Comparison of ENCODE assay signal across 9 cellular contexts in the genomic region with DNA sequence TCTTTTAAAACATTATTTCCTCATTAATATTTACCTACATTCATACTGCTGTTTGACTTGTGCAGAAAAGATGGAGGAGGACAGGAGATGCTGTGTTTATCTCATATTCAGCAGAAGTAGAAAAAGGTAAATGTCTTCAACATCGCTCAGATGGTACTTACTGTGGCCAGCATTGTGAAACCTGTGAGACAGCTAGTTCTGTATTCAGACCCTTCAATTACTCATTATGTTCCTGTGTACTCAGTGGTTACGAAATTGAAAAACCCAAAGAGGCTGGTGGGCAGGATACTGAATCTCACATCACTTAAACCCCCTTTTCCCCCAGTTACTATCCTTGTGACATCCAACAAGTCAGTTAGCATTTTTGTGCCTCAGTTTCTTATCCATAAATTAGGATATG.
DNase-seq lines count a peak whose midpoint lies in the region; ATAC-seq, FAIRE-seq and TF ChIP-seq lines count a peak whose summit lies in the region.
"Had no signal": no experiment of that assay in that cellular context is flagged by ENCODE, and none has a peak within 500 bp of the region (broad histone marks: within the 10 kb centered on the region; RNA-seq: fewer than 3 reads in every experiment).

No MANE protein-coding gene starts in this region.

- no peaks in the 10 kb centered on the region for H4K20me1 ChIP-seq in SK-N-SH (ENCODE audit: insufficient read depth)

- H3K4me1 ChIP-seq in SK-N-SH (ENCODE audit: control insufficient read depth in 1 of 2, insufficient read depth in 2 of 2, low read depth in 1 of 2, low read length in 1 of 2) = peaks cover 0 to 5% of the 10 kb centered on the region in 2 experiments; a peak in 3 of 4 replicates

- H3K27me3 Mint-ChIP-seq in activated CD4-positive, alpha-beta T cell treated with anti-CD3 and anti-CD28 coated beads for 36 hours = no peaks in the 10 kb centered on the region
- H3K27me3 Mint-ChIP-seq in activated CD4-positive, alpha-beta T cell treated with anti-CD3 and anti-CD28 coated beads, Interleukin-2, amount 10 ng/mL, durations not matched to agents 7 days and 5 days = no peaks in the 10 kb centered on the region
- H3K27me3 Mint-ChIP-seq in stimulated activated memory B cell treated with anti-CD40 and anti-IgM and Interleukin-4, amounts not matched to agents 10 μg/mL and 1 μg/mL and 100 μg/mL, for 72 hours = no peaks in the 10 kb centered on the region

- H3K36me3 Mint-ChIP-seq in activated CD4-positive, alpha-beta T cell treated with anti-CD3 and anti-CD28 coated beads for 36 hours (ENCODE audit: low read depth) = peaks cover 4% of the 10 kb centered on the region
- no peaks in the 10 kb centered on the region for H3K36me3 Mint-ChIP-seq in activated CD4-positive, alpha-beta T cell treated with anti-CD3 and anti-CD28 coated beads, Interleukin-2, amount 10 ng/mL, durations not matched to agents 7 days and 5 days (ENCODE audit: low read depth)
- H3K36me3 Mint-ChIP-seq in stimulated activated memory B cell treated with anti-CD40 and anti-IgM and Interleukin-4, amounts not matched to agents 10 μg/mL and 1 μg/mL and 100 μg/mL, for 72 hours = peaks cover 20% of the 10 kb centered on the region

- TF ChIP-seq EP300 in SK-N-SH (IDR thresholded peaks at IDR 0.05; ENCODE audit: borderline replicate concordance in 1 of 2, low read depth in 1 of 2, low read length in 1 of 2) = no peak

- FAIRE-seq in HTR-8/SVneo (lab: Jason Lieb, UNC) = no peak

- intact Hi-C loops in activated CD4-positive, alpha-beta T cell treated with anti-CD3 and anti-CD28 coated beads for 36 hours (cut with DNase I, micrococcal nuclease) = no loop called here

- H3K9me2 ChIP-seq in SK-N-SH = no peaks in the 10 kb centered on the region

- no peak overlapping the region for H3K4me3 Mint-ChIP-seq in activated CD4-positive, alpha-beta T cell treated with anti-CD3 and anti-CD28 coated beads for 36 hours
- H3K4me3 Mint-ChIP-seq in activated CD4-positive, alpha-beta T cell treated with anti-CD3 and anti-CD28 coated beads, Interleukin-2, amount 10 ng/mL, durations not matched to agents 7 days and 5 days = no peak overlapping the region
- H3K4me3 Mint-ChIP-seq in stimulated activated memory B cell treated with anti-CD40 and anti-IgM and Interleukin-4, amounts not matched to agents 10 μg/mL and 1 μg/mL and 100 μg/mL, for 72 hours = no peak overlapping the region

- H3F3A ChIP-seq in SK-N-SH (replicated peaks; ENCODE audit: insufficient read depth) = no peaks in the 10 kb centered on the region

- H3K9me3 ChIP-seq in SK-N-SH = no peaks in the 10 kb centered on the region

- DNase-seq in activated CD4-positive, alpha-beta T cell treated with anti-CD3 and anti-CD28 coated beads for 36 hours = peak; percentile 12
- no peak for DNase-seq in activated CD4-positive, alpha-beta T cell treated with anti-CD3 and anti-CD28 coated beads, Interleukin-2, amount 10 ng/mL, durations not matched to agents 7 days and 5 days
- DNase-seq in NCI-H226 = peak; percentile 6
- DNase-seq in SK-N-SH = no peak
- no peak for DNase-seq in Kasumi-1 (lab: John Stamatoyannopoulos, UW)
- DNase-seq in HTR-8/SVneo (ENCODE audit: insufficient read length, low spot score) = no peak
- DNase-seq: head of caudate nucleus had no signal

- WGBS in SK-N-SH (ENCODE audit: low lambda C conversion rate) = 100% methylated on average over 2 of the region's 2 CpGs

- no peak for TF ChIP-seq CTCF in SK-N-SH (IDR thresholded peaks at IDR 0.05)

- H3K4me1 Mint-ChIP-seq in activated CD4-positive, alpha-beta T cell treated with anti-CD3 and anti-CD28 coated beads for 36 hours = peaks cover 22% of the 10 kb centered on the region
- H3K4me1 Mint-ChIP-seq in activated CD4-positive, alpha-beta T cell treated with anti-CD3 and anti-CD28 coated beads, Interleukin-2, amount 10 ng/mL, durations not matched to agents 7 days and 5 days = peaks cover 2% of the 10 kb centered on the region
- H3K4me1 Mint-ChIP-seq in stimulated activated memory B cell treated with anti-CD40 and anti-IgM and Interleukin-4, amounts not matched to agents 10 μg/mL and 1 μg/mL and 100 μg/mL, for 72 hours = peaks cover 28% of the 10 kb centered on the region

- H3K79me2 ChIP-seq in SK-N-SH (ENCODE audit: insufficient read depth) = no peaks in the 10 kb centered on the region

- no peak overlapping the region for H2AFZ ChIP-seq in SK-N-SH (ENCODE audit: low read depth)

- no peak overlapping the region for H3K27ac Mint-ChIP-seq in activated CD4-positive, alpha-beta T cell treated with anti-CD3 and anti-CD28 coated beads for 36 hours
- no peak overlapping the region for H3K27ac Mint-ChIP-seq in activated CD4-positive, alpha-beta T cell treated with anti-CD3 and anti-CD28 coated beads, Interleukin-2, amount 10 ng/mL, durations not matched to agents 7 days and 5 days
- peak overlapping the region; percentile 66 for H3K27ac Mint-ChIP-seq in stimulated activated memory B cell treated with anti-CD40 and anti-IgM and Interleukin-4, amounts not matched to agents 10 μg/mL and 1 μg/mL and 100 μg/mL, for 72 hours

- peak; percentile 53 for ATAC-seq in activated CD4-positive, alpha-beta T cell treated with anti-CD3 and anti-CD28 coated beads for 36 hours
- ATAC-seq in HG02938 (IDR thresholded peaks at IDR 0.05; ENCODE audit: unreplicated experiment) = peak; percentile 99
- peak; percentile 88 for ATAC-seq in stimulated activated memory B cell treated with anti-CD40 and anti-IgM and Interleukin-4, amounts not matched to agents 10 μg/mL and 1 μg/mL and 100 μg/mL, for 72 hours

- no peak overlapping the region for H3K9ac ChIP-seq in SK-N-SH

- no peak for TF ChIP-seq RAD21 in SK-N-SH (IDR thresholded peaks at IDR 0.05; ENCODE audit: low read length)

- H3K27me3 ChIP-seq in SK-N-SH (ENCODE audit: insufficient read depth) = no peaks in the 10 kb centered on the region

- peaks cover 0 to 2% of the 10 kb centered on the region in 2 experiments for H3K36me3 ChIP-seq in SK-N-SH (replicated peaks in 1 of 2; ENCODE audit: control insufficient read depth in 1 of 2, insufficient read depth in 2 of 2, low read length in 1 of 2)

- H3K4me3 ChIP-seq in SK-N-SH (ENCODE audit: low read depth in 2 of 2, low read length in 1 of 2) = no peak overlapping the region

- POLR2A ChIA-PET in activated CD4-positive, alpha-beta T cell treated with anti-CD3 and anti-CD28 coated beads for 36 hours (lab: Charles Lee) = no interaction called here
- POLR2A ChIA-PET in activated CD4-positive, alpha-beta T cell treated with anti-CD3 and anti-CD28 coated beads, Interleukin-2, amount 10 ng/mL, durations not matched to agents 7 days and 5 days (lab: Charles Lee) = no interaction called here
- POLR2A ChIA-PET in SK-N-SH (lab: Yijun Ruan, JAX) = no interaction called here

- CTCF ChIA-PET in activated CD4-positive, alpha-beta T cell treated with anti-CD3 and anti-CD28 coated beads for 36 hours (lab: Charles Lee) = no interaction called here
- CTCF ChIA-PET in activated CD4-positive, alpha-beta T cell treated with anti-CD3 and anti-CD28 coated beads, Interleukin-2, amount 10 ng/mL, durations not matched to agents 7 days and 5 days (lab: Charles Lee) = no interaction called here
- CTCF ChIA-PET in SK-N-SH (lab: Yijun Ruan, JAX) = interaction anchor here (1.0 kb wide), 1 partner anchor 79 kb away, joined by 5 read pairs; no protein-coding TSS in a partner anchor

- H3K9me3 Mint-ChIP-seq in activated CD4-positive, alpha-beta T cell treated with anti-CD3 and anti-CD28 coated beads for 36 hours (ENCODE audit: low read depth) = no peaks in the 10 kb centered on the region
- no peaks in the 10 kb centered on the region for H3K9me3 Mint-ChIP-seq in activated CD4-positive, alpha-beta T cell treated with anti-CD3 and anti-CD28 coated beads, Interleukin-2, amount 10 ng/mL, durations not matched to agents 7 days and 5 days
- no peaks in the 10 kb centered on the region for H3K9me3 Mint-ChIP-seq in stimulated activated memory B cell treated with anti-CD40 and anti-IgM and Interleukin-4, amounts not matched to agents 10 μg/mL and 1 μg/mL and 100 μg/mL, for 72 hours

- no peak overlapping the region for H3K4me2 ChIP-seq in SK-N-SH

- no peak overlapping the region for H3K27ac ChIP-seq in SK-N-SH (ENCODE audit: low read depth in 2 of 2, low read length in 1 of 2)

TF ChIP-seq in SK-N-SH, 30 proteins besides CTCF, POLR2A, EP300 and RAD21:
- TF ChIP-seq ZBTB33 (IDR thresholded peaks at IDR 0.05; ENCODE audit: borderline replicate concordance, low read depth) = no peak
- no peak for TF ChIP-seq SMC3 (IDR thresholded peaks at IDR 0.05; ENCODE audit: low read depth, low read length)
- no peak for TF ChIP-seq USF2 (IDR thresholded peaks at IDR 0.05; ENCODE audit: borderline replicate concordance, low read depth, low read length)
- no peak for TF ChIP-seq MXI1 (IDR thresholded peaks at IDR 0.05; ENCODE audit: low read depth, low read length)

Comparison
In these comparisons a context has a peak if more than half of its experiments do, and no peak if none do; other contexts are left out.
1. DNase-seq: peak in activated CD4-positive, alpha-beta T cell treated with anti-CD3 and anti-CD28 coated beads for 36 hours (single experiment) and NCI-H226 (single experiment); none in activated CD4-positive, alpha-beta T cell treated with anti-CD3 and anti-CD28 coated beads, Interleukin-2, amount 10 ng/mL, durations not matched to agents 7 days and 5 days (single experiment), SK-N-SH (single experiment), Kasumi-1 (0 of 2) and HTR-8/SVneo (single experiment).
2. Peak in every context shown above with its lines, with median percentiles within 50 percentile points of each other: ATAC-seq.